32 cellular contexts compared by ENCODE assay signal in the genomic region with DNA sequence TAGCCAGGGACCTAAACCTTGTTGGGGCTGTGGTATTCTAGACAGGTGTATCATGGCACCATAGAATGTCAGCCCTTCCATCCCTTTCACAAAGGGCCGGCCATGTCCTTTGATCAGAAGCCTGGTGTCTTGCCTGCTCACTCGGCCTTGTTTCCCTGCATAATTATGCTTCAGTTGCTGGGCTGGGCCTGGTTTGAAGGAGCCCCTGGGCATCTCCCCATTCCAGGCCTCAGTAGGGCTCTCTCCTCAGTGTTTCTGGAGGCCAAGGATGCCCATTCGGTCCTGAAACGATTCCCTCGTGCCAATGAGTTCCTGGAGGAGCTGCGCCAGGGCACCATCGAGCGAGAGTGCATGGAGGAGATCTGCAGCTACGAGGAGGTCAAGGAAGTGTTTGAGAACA. TPM values are rescaled to one million over a fixed set of nuclear protein-coding genes. Genes with fewer than 3 reads are reported as not detected.
"Had no signal": no experiment of that assay in that cellular context is flagged by ENCODE, and none has a peak within 500 bp of the region (broad histone marks: within the 10 kb centered on the region; RNA-seq: fewer than 3 reads in every experiment).

No MANE protein-coding gene starts in this region.

- H3K4me1 Mint-ChIP-seq: stimulated activated effector memory CD8-positive, alpha-beta T cell treated with anti-CD3 and anti-CD28 coated beads, Interleukin-12 subunit alpha, Interleukin-12 subunit beta, amount 100 ng/mL, for 72 hours; stimulated activated memory B cell treated with anti-CD40 and anti-IgM and Interleukin-4, amounts not matched to agents 10 μg/mL and 1 μg/mL and 100 μg/mL, for 72 hours; stimulated activated naive B cell treated with anti-CD40 and anti-IgM and Interleukin-4, amounts not matched to agents 10 μg/mL and 1 μg/mL and 100 μg/mL, for 72 hours; stimulated activated naive CD8-positive, alpha-beta T cell treated with anti-CD3 and anti-CD28 coated beads, Interleukin-15, amount 100 ng/mL, for 72 hours had no signal

- ATAC-seq: stimulated activated effector memory CD8-positive, alpha-beta T cell treated with anti-CD3 and anti-CD28 coated beads, Interleukin-12 subunit alpha, Interleukin-12 subunit beta, amount 100 ng/mL, for 72 hours; stimulated activated memory B cell treated with anti-CD40 and anti-IgM and Interleukin-4, amounts not matched to agents 10 μg/mL and 1 μg/mL and 100 μg/mL, for 72 hours; stimulated activated naive B cell treated with anti-CD40 and anti-IgM and Interleukin-4, amounts not matched to agents 10 μg/mL and 1 μg/mL and 100 μg/mL, for 72 hours; stimulated activated naive CD8-positive, alpha-beta T cell treated with anti-CD3 and anti-CD28 coated beads, Interleukin-15, amount 100 ng/mL, for 72 hours; stimulated activated naive CD8-positive, alpha-beta T cell treated with anti-CD3 and anti-CD28 coated beads, Interleukin-15, Interleukin-2, amounts not matched to agents 100 U/mL and 50 U/mL, for 24 hours; upper lobe of right lung had no signal

- H3K36me3 ChIP-seq: stomach, suprapubic skin, thoracic aorta, thyroid gland, tibial artery, tibial nerve, transverse colon, upper lobe of left lung, upper lobe of right lung, uterus, vagina had no signal

- H3K9me3 Mint-ChIP-seq: stimulated activated effector memory CD8-positive, alpha-beta T cell treated with anti-CD3 and anti-CD28 coated beads, Interleukin-12 subunit alpha, Interleukin-12 subunit beta, amount 100 ng/mL, for 72 hours; stimulated activated memory B cell treated with anti-CD40 and anti-IgM and Interleukin-4, amounts not matched to agents 10 μg/mL and 1 μg/mL and 100 μg/mL, for 72 hours; stimulated activated naive B cell treated with anti-CD40 and anti-IgM and Interleukin-4, amounts not matched to agents 10 μg/mL and 1 μg/mL and 100 μg/mL, for 72 hours; stimulated activated naive CD8-positive, alpha-beta T cell treated with anti-CD3 and anti-CD28 coated beads, Interleukin-15, amount 100 ng/mL, for 72 hours; stimulated activated naive CD8-positive, alpha-beta T cell treated with anti-CD3 and anti-CD28 coated beads, Interleukin-15, Interleukin-2, amounts not matched to agents 100 ng/mL and 50 ng/mL, for 24 hours; type B pancreatic cell had no signal

- H3K27ac Mint-ChIP-seq: stimulated activated effector memory CD8-positive, alpha-beta T cell treated with anti-CD3 and anti-CD28 coated beads, Interleukin-12 subunit alpha, Interleukin-12 subunit beta, amount 100 ng/mL, for 72 hours; stimulated activated memory B cell treated with anti-CD40 and anti-IgM and Interleukin-4, amounts not matched to agents 10 μg/mL and 1 μg/mL and 100 μg/mL, for 72 hours; stimulated activated naive B cell treated with anti-CD40 and anti-IgM and Interleukin-4, amounts not matched to agents 10 μg/mL and 1 μg/mL and 100 μg/mL, for 72 hours; stimulated activated naive CD8-positive, alpha-beta T cell treated with anti-CD3 and anti-CD28 coated beads, Interleukin-15, amount 100 ng/mL, for 72 hours; stimulated activated naive CD8-positive, alpha-beta T cell treated with anti-CD3 and anti-CD28 coated beads, Interleukin-15, Interleukin-2, amounts not matched to agents 100 ng/mL and 50 ng/mL, for 24 hours; type B pancreatic cell had no signal

- H3K36me3 Mint-ChIP-seq: stimulated activated effector memory CD8-positive, alpha-beta T cell treated with anti-CD3 and anti-CD28 coated beads, Interleukin-12 subunit alpha, Interleukin-12 subunit beta, amount 100 ng/mL, for 72 hours; stimulated activated memory B cell treated with anti-CD40 and anti-IgM and Interleukin-4, amounts not matched to agents 10 μg/mL and 1 μg/mL and 100 μg/mL, for 72 hours; stimulated activated naive B cell treated with anti-CD40 and anti-IgM and Interleukin-4, amounts not matched to agents 10 μg/mL and 1 μg/mL and 100 μg/mL, for 72 hours; type B pancreatic cell had no signal

- H3K27me3 ChIP-seq: testis, thyroid gland, upper lobe of right lung, uterus, vagina had no signal

- H3K9me3 ChIP-seq: stomach, suprapubic skin, testis, thoracic aorta, thyroid gland, tibial artery, tibial nerve, transverse colon, upper lobe of left lung, upper lobe of right lung, uterus, vagina had no signal

- H3K4me1 ChIP-seq: testis, thyroid gland, transverse colon, upper lobe of right lung, uterus had no signal

- H3K4me3 Mint-ChIP-seq: stimulated activated effector memory CD8-positive, alpha-beta T cell treated with anti-CD3 and anti-CD28 coated beads, Interleukin-12 subunit alpha, Interleukin-12 subunit beta, amount 100 ng/mL, for 72 hours; stimulated activated memory B cell treated with anti-CD40 and anti-IgM and Interleukin-4, amounts not matched to agents 10 μg/mL and 1 μg/mL and 100 μg/mL, for 72 hours; stimulated activated naive B cell treated with anti-CD40 and anti-IgM and Interleukin-4, amounts not matched to agents 10 μg/mL and 1 μg/mL and 100 μg/mL, for 72 hours; stimulated activated naive CD8-positive, alpha-beta T cell treated with anti-CD3 and anti-CD28 coated beads, Interleukin-15, amount 100 ng/mL, for 72 hours; stimulated activated naive CD8-positive, alpha-beta T cell treated with anti-CD3 and anti-CD28 coated beads, Interleukin-15, Interleukin-2, amounts not matched to agents 100 ng/mL and 50 ng/mL, for 24 hours; type B pancreatic cell had no signal

- DNase-seq: stimulated activated CD4-positive, alpha-beta T cell treated with anti-CD3 and anti-CD28 coated beads, Interleukin-2, amount 100 ng/mL, for 48 hours; stimulated activated CD4-positive, alpha-beta T cell treated with anti-CD3 and anti-CD28 coated beads, Interleukin-4, amount 100 ng/mL, for 1 hour; stimulated activated CD4-positive, alpha-beta T cell treated with anti-CD3 and anti-CD28 coated beads, Interleukin-4, amount 100 ng/mL, for 24 hours; stimulated activated CD4-positive, alpha-beta T cell treated with anti-CD3 and anti-CD28 coated beads, Interleukin-4, amount 100 ng/mL, for 4 hours; stimulated activated CD8-positive, alpha-beta memory T cell treated with anti-CD3 and anti-CD28 coated beads, Interleukin-4, amount 100 ng/mL, for 48 hours; stimulated activated naive B cell treated with anti-CD40 and anti-IgM and Interleukin-4, amounts not matched to agents 10 μg/mL and 1 μg/mL and 100 μg/mL, for 72 hours; stimulated activated naive CD4-positive, alpha-beta T cell; stimulated activated naive CD4-positive, alpha-beta T cell treated with Interleukin-2 at 50 U/mL for 16 hours; stimulated activated naive CD8-positive, alpha-beta T cell treated with anti-CD3 and anti-CD28 coated beads, Interleukin-15, amount 100 ng/mL, for 72 hours; stimulated activated naive CD8-positive, alpha-beta T cell treated with anti-CD3 and anti-CD28 coated beads, Interleukin-15, Interleukin-2, amounts not matched to agents 100 U/mL and 50 U/mL, for 24 hours; stomach; substantia nigra; testis; thyroid gland; tibial artery; transverse colon; trophoblast cell; upper lobe of right lung; uterus had no signal

- H3K27ac ChIP-seq: stomach, suprapubic skin, testis, thoracic aorta, thyroid gland, tibial artery, tibial nerve, transverse colon, upper lobe of left lung, upper lobe of right lung, uterus, vagina had no signal

- H3K4me3 ChIP-seq: stomach, suprapubic skin, testis, thoracic aorta, thyroid gland, tibial artery, tibial nerve, transverse colon, upper lobe of left lung, upper lobe of right lung, uterus, vagina had no signal

RNA-seq across cellular contexts. Expression of a gene that starts 16.1 kb away (rescaled TPM):
- total RNA-seq: stomach, subcutaneous adipose tissue, suprapubic skin, temporal lobe, thoracic aorta, tibial nerve, transverse colon, upper lobe of right lung, ureter, urinary bladder, uterus, vagina had no signal

RNA-seq across cellular contexts. Expression of a gene that starts 34.8 kb away (rescaled TPM):
- total RNA-seq: stomach, subcutaneous adipose tissue, suprapubic skin, temporal lobe, thoracic aorta, thyroid gland, tibial nerve, transverse colon, upper lobe of left lung, upper lobe of right lung, ureter, urinary bladder, uterus, vagina had no signal
- polyA plus RNA-seq: stomach, urinary bladder had no signal
